Comparison of ENCODE assay signal across 18 cellular contexts in genomic region chr1:234694661-234695060, GRCh38.
A peak's percentile ranks its signal among the peaks of the same experiment; 100 is the strongest.
DNase-seq lines count a peak whose midpoint lies in the region; ATAC-seq, FAIRE-seq and TF ChIP-seq lines count a peak whose summit lies in the region.
"Had no signal": no experiment of that assay in that cellular context is flagged by ENCODE, and none has a peak within 500 bp of the region (broad histone marks: within the 10 kb centered on the region; RNA-seq: fewer than 3 reads in every experiment).

No MANE protein-coding gene starts in this region.

- no peaks in the 10 kb centered on the region for H3K9me3 Mint-ChIP-seq in stimulated activated memory B cell treated with anti-CD40 and anti-IgM and Interleukin-4, amounts not matched to agents 10 μg/mL and 1 μg/mL and 100 μg/mL, for 72 hours
- H3K9me3 Mint-ChIP-seq: CD8-positive, alpha-beta T cell had no signal

- in situ Hi-C loops in K562 (cut with MboI) = no loop called here

- TF ChIP-seq RAD21 in K562 (CRISPR knock-in tag; conservative IDR thresholded peaks at IDR 0.05 in 1 of 2, IDR thresholded peaks at IDR 0.05 in 1 of 2) = no peak

- peaks cover 25% of the 10 kb centered on the region for H3K4me1 Mint-ChIP-seq in stimulated activated memory B cell treated with anti-CD40 and anti-IgM and Interleukin-4, amounts not matched to agents 10 μg/mL and 1 μg/mL and 100 μg/mL, for 72 hours

- BruUV-seq in K562 (replicated peaks; lab: Mats Ljungman, UMichigan) = no TSS peak

- H3K27ac ChIP-seq in K562 (ENCODE audit: extremely low read depth, low read depth, low read length) (no peak overlapping the region), esophagus muscularis mucosa (replicated peaks in 1 of 4) (no peak overlapping the region), osteoblast (ENCODE audit: low read depth, low read length) (no peak overlapping the region)
- H3K27ac ChIP-seq: 22Rv1, GM23248 had no signal

- CTCF ChIA-PET in K562 (lab: Yijun Ruan, JAX; ENCODE audit: low intra/inter-chr PET ratio) = interaction anchor here (0.7 kb wide), 1 partner anchor 33 kb away, joined by 3 read pairs; no protein-coding TSS in a partner anchor

- H3K79me2 ChIP-seq in K562 (ENCODE audit: control insufficient read depth, insufficient read depth, low read length) = no peaks in the 10 kb centered on the region
- H3K79me2 ChIP-seq in osteoblast (ENCODE audit: insufficient read depth, low read length) = no peaks in the 10 kb centered on the region

- DNase-seq in DMS 273 (lab: John Stamatoyannopoulos, UW; ENCODE audit: unreplicated experiment) (peak; percentile 38), DMS 273 treated with DMSO at 0.1 percent for 48 hours (lab: John Stamatoyannopoulos, UW) (no peak), NCI-H69 (lab: John Stamatoyannopoulos, UW) (peak; percentile 29), K562 (ENCODE audit: extremely low read depth in 1 of 4, low spot score in 3 of 4) (no peak), esophagus muscularis mucosa (ENCODE audit: extremely low spot score) (no peak), SKM-1 (lab: John Stamatoyannopoulos, UW; ENCODE audit: unreplicated experiment) (no peak), osteoblast (ENCODE audit: insufficient read length, low spot score, missing footprints) (no peak)
- DNase-seq: CD8-positive, alpha-beta T cell; COR-L47; DMS53; GM23248 had no signal

- H3K27me3 ChIP-seq in K562 (ENCODE audit: control insufficient read depth in 2 of 2, insufficient read depth in 2 of 2, low read length in 2 of 2) (no peaks in the 10 kb centered on the region), esophagus muscularis mucosa (no peaks in the 10 kb centered on the region), osteoblast (ENCODE audit: insufficient read depth, low read length) (no peaks in the 10 kb centered on the region)

- peak overlapping the region; percentile 19 for H3K27ac Mint-ChIP-seq in stimulated activated memory B cell treated with anti-CD40 and anti-IgM and Interleukin-4, amounts not matched to agents 10 μg/mL and 1 μg/mL and 100 μg/mL, for 72 hours
- H3K27ac Mint-ChIP-seq: CD14-positive monocyte; CD8-positive, alpha-beta T cell had no signal

- H3K9me1 ChIP-seq in K562 (ENCODE audit: control insufficient read depth, insufficient read depth, low read length) = no peaks in the 10 kb centered on the region

- peaks cover under 1 to 10% of the 10 kb centered on the region in 2 experiments; a peak in 3 of 5 replicates for H3K4me1 ChIP-seq in K562 (replicated peaks in 1 of 2; ENCODE audit: control insufficient read depth in 2 of 2, insufficient read depth in 2 of 2, low read length in 2 of 2)
- peaks cover 0 to 17% (median 5%) of the 10 kb centered on the region in 4 donors for H3K4me1 ChIP-seq in esophagus muscularis mucosa
- peaks cover 6% of the 10 kb centered on the region for H3K4me1 ChIP-seq in osteoblast (ENCODE audit: insufficient read depth, low read length)

- no peak overlapping the region for H3K4me3 Mint-ChIP-seq in stimulated activated memory B cell treated with anti-CD40 and anti-IgM and Interleukin-4, amounts not matched to agents 10 μg/mL and 1 μg/mL and 100 μg/mL, for 72 hours
- H3K4me3 Mint-ChIP-seq: CD14-positive monocyte; CD8-positive, alpha-beta T cell had no signal

- H3K36me3 ChIP-seq in K562 (ENCODE audit: control insufficient read depth, insufficient read depth, low read length) = no peaks in the 10 kb centered on the region
- H3K36me3 ChIP-seq in esophagus muscularis mucosa = no peaks in the 10 kb centered on the region
- H3K36me3 ChIP-seq in osteoblast (ENCODE audit: insufficient read depth, low read length) = no peaks in the 10 kb centered on the region

- FAIRE-seq in K562 (lab: Jason Lieb, UNC) = peak; percentile 23
- FAIRE-seq: D721Med, GM18507, H54 had no signal

- TF ChIP-seq CTCF in K562 (IDR thresholded peaks at IDR 0.05 in 2 of 3, conservative IDR thresholded peaks at IDR 0.05 in 1 of 3; ENCODE audit: insufficient read depth in 2 of 3, low read depth in 1 of 3, low read length in 3 of 3) (no peak), esophagus muscularis mucosa (IDR thresholded peaks at IDR 0.05) (no peak), osteoblast (IDR thresholded peaks at IDR 0.05; ENCODE audit: extremely low read depth, low read depth, low read length) (no peak)

- WGBS in K562 (ENCODE audit: insufficient coverage, low coverage, missing lambda C conversion rate) = 50% methylated on average over 2 of the region's 2 CpGs
- 100% methylated on average over 1 of the region's 2 CpGs for WGBS in esophagus muscularis mucosa

- no peak for ATAC-seq in K562
- ATAC-seq in stimulated activated memory B cell treated with anti-CD40 and anti-IgM and Interleukin-4, amounts not matched to agents 10 μg/mL and 1 μg/mL and 100 μg/mL, for 72 hours = no peak
- ATAC-seq: CD8-positive, alpha-beta T cell; HCT116 had no signal

- no peak overlapping the region for H3K4me2 ChIP-seq in K562 (ENCODE audit: insufficient read depth, low read length)
- no peak overlapping the region for H3K4me2 ChIP-seq in osteoblast (ENCODE audit: insufficient read depth, low read length)

- no peaks in the 10 kb centered on the region for H3K27me3 Mint-ChIP-seq in stimulated activated memory B cell treated with anti-CD40 and anti-IgM and Interleukin-4, amounts not matched to agents 10 μg/mL and 1 μg/mL and 100 μg/mL, for 72 hours

- POLR2A ChIA-PET in K562 (lab: Yijun Ruan, JAX) = interaction anchor here (1.1 to 3.3 kb wide), 6 partner anchors 9 to 195 kb away, joined by 4 to 16 read pairs (median 6); no protein-coding TSS in a partner anchor

- no peak overlapping the region for H3K4me3 ChIP-seq in K562
- no peak overlapping the region for H3K4me3 ChIP-seq in esophagus muscularis mucosa
- no peak overlapping the region for H3K4me3 ChIP-seq in osteoblast (ENCODE audit: insufficient read depth, low read length)
- H3K4me3 ChIP-seq: GM23248 had no signal

- no peak overlapping the region for H3K9ac ChIP-seq in K562 (ENCODE audit: insufficient read depth in 1 of 2, low read depth in 2 of 2, low read length in 2 of 2)
- H3K9ac ChIP-seq: GM23248 had no signal

- TF ChIP-seq EP300 in K562 (IDR thresholded peaks at IDR 0.05; ENCODE audit: low read length) (no peak), esophagus muscularis mucosa (IDR thresholded peaks at IDR 0.05) (no peak)

- H4K20me1 ChIP-seq in K562 (replicated peaks; ENCODE audit: control insufficient read depth, insufficient read depth, low read length) (no peaks in the 10 kb centered on the region), osteoblast (ENCODE audit: insufficient read depth, low read length) (no peaks in the 10 kb centered on the region)

- no peak overlapping the region for H2AFZ ChIP-seq in K562 (ENCODE audit: low read depth, low read length)
- no peak overlapping the region for H2AFZ ChIP-seq in osteoblast (ENCODE audit: low read length)
- H2AFZ ChIP-seq: GM23248 had no signal

- H3K9me3 ChIP-seq in K562 (replicated peaks; ENCODE audit: control insufficient read depth, insufficient read depth, low read depth, low read length) = no peaks in the 10 kb centered on the region
- no peaks in the 10 kb centered on the region for H3K9me3 ChIP-seq in esophagus muscularis mucosa
- H3K9me3 ChIP-seq in osteoblast (ENCODE audit: low read depth, low read length) = no peaks in the 10 kb centered on the region

- no peak for TF ChIP-seq POLR2A in K562 (conservative IDR thresholded peaks at IDR 0.05)
- no peak for TF ChIP-seq POLR2A in esophagus muscularis mucosa (IDR thresholded peaks at IDR 0.05; ENCODE audit: low read depth)

- no peaks in the 10 kb centered on the region for H3K36me3 Mint-ChIP-seq in stimulated activated memory B cell treated with anti-CD40 and anti-IgM and Interleukin-4, amounts not matched to agents 10 μg/mL and 1 μg/mL and 100 μg/mL, for 72 hours
- H3K36me3 Mint-ChIP-seq: CD8-positive, alpha-beta T cell had no signal

- intact Hi-C loops in K562 (cut with micrococcal nuclease) (no loop called here), esophagus muscularis mucosa (cut with DNase I) (no loop called here)

TF ChIP-seq in K562, 482 proteins besides CTCF, POLR2A, EP300 and RAD21 (continues in another document):
- TF ChIP-seq MTF1 (CRISPR knock-in tag; IDR thresholded peaks at IDR 0.05; ENCODE audit: borderline replicate concordance) (no peak), RBM34 (IDR thresholded peaks at IDR 0.05; ENCODE audit: borderline replicate concordance, insufficient read depth, low read length) (no peak), ZBED1 (IDR thresholded peaks at IDR 0.05) (no peak), ZNF316 (IDR thresholded peaks at IDR 0.05) (no peak), ZNF766 (CRISPR knock-in tag; conservative IDR thresholded peaks at IDR 0.05) (no peak), C11orf30 (IDR thresholded peaks at IDR 0.05; ENCODE audit: low read depth) (no peak), USF1 (CRISPR knock-in tag; IDR thresholded peaks at IDR 0.05) (no peak), ZNF197 (CRISPR knock-in tag; IDR thresholded peaks at IDR 0.05; ENCODE audit: low read depth) (no peak), ARHGAP35 (IDR thresholded peaks at IDR 0.05; ENCODE audit: partially characterized antibody) (no peak), TRIM28 (IDR thresholded peaks at IDR 0.05) (no peak), FOXM1 (IDR thresholded peaks at IDR 0.05; ENCODE audit: low read depth) (no peak), FOXM1 (CRISPR knock-in tag; IDR thresholded peaks at IDR 0.05; ENCODE audit: low read depth) (no peak), FIP1L1 (IDR thresholded peaks at IDR 0.05; ENCODE audit: low read depth, low read length, poor library complexity, severe bottlenecking) (no peak), SETDB1 (IDR thresholded peaks at IDR 0.05; ENCODE audit: low read length) (no peak)

Comparison
In these comparisons a context has a peak if more than half of its experiments do, and no peak if none do; other contexts are left out.
1. DNase-seq: peak in DMS 273 (single experiment) and NCI-H69 (single experiment); none in DMS 273 treated with DMSO at 0.1 percent for 48 hours (single experiment), K562 (0 of 4), esophagus muscularis mucosa (single experiment), SKM-1 (single experiment) and osteoblast (single experiment).